Comparison of ENCODE assay signal across 10 cellular contexts in the genomic region with DNA sequence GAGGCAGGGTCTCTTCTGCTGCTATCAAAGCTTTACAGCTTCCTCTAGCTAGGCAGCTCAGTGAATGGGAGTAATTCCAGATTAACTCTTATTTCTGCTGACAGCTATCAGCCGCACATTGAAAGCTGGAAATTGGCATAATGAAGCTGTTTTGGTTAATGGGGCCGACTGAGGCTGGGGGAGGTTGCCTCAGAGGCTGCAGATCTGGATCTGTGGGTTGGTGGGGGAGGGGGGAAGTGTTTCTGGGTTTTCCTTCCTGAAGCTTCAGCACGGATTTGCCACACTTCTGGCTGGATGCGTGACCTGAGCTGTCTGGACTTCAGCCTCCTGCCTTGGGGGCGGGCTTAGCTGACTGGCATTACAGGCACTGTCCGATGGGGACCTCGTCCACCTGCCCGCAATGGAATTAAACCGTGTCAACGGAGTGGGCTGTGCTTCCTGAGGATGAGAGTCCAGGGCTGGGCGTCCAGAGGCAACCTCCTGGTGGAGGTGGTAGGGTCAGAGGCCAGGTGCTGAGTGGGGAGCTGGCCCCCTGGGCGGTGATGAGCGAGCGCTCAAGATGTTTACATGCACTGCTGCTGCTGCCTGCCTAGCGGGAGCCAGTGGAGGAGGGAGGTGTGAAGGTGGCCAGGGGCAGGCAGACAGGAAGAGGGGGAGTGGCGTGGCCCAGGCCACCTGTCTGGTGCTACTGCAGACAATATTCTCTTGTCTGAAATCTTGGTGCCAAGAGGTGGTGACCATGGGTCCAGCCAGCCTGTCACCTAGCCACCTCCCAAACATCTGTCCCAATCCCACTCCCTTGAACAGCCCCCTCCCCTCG. TPM values are rescaled to one million over a fixed set of nuclear protein-coding genes. Genes with fewer than 3 reads are reported as not detected.
DNase-seq lines count a peak whose midpoint lies in the region; ATAC-seq, FAIRE-seq and TF ChIP-seq lines count a peak whose summit lies in the region.
"Had no signal": no experiment of that assay in that cellular context is flagged by ENCODE, and none has a peak within 500 bp of the region (broad histone marks: within the 10 kb centered on the region; RNA-seq: fewer than 3 reads in every experiment).

No MANE protein-coding gene starts in this region.

- POLR2A ChIA-PET in A549 (lab: Yijun Ruan, JAX), result interaction anchor here (0.8 to 2.4 kb wide), 3 partner anchors 11 to 86 kb away, joined by 3 to 17 read pairs (median 4); no protein-coding TSS in a partner anchor

- peaks cover 17% of the 10 kb centered on the region for H3K27me3 ChIP-seq in HUES6 (ENCODE audit: control insufficient read depth, insufficient read depth, low read length)
- peaks cover 20% of the 10 kb centered on the region for H3K27me3 ChIP-seq in effector memory CD4-positive, alpha-beta T cell (replicated peaks; ENCODE audit: control insufficient read depth, insufficient read depth, low read length, poor library complexity, severe bottlenecking)

- no peak for TF ChIP-seq EP300 in A549 (IDR thresholded peaks at IDR 0.05)

- DNase-seq in A549 (ENCODE audit: low read depth in 1 of 2, low spot score in 1 of 2) (peak in 1 of 2 experiments; percentile 77), SK-N-DZ (ENCODE audit: low spot score) (peak; percentile 40), kidney tubule cell (ENCODE audit: low spot score) (peak; percentile 70), GM20000 (ENCODE audit: low spot score) (no peak), coronary artery (ENCODE audit: low spot score) (no peak)
- DNase-seq in central memory CD4-positive, alpha-beta T cell, result no peak
- no peak for DNase-seq in effector memory CD4-positive, alpha-beta T cell
- DNase-seq: CD8-positive, alpha-beta memory T cell had no signal

- no peak overlapping the region for H3K4me3 ChIP-seq in A549
- peak overlapping the region; percentile 49 for H3K4me3 ChIP-seq in HUES6 (ENCODE audit: low read depth, low read length)
- no peak overlapping the region for H3K4me3 ChIP-seq in effector memory CD4-positive, alpha-beta T cell (ENCODE audit: insufficient read depth, low read depth, low read length, poor library complexity, severe bottlenecking)
- H3K4me3 ChIP-seq in coronary artery, result no peak overlapping the region
- H3K4me3 ChIP-seq: gastroesophageal sphincter had no signal

- peak; percentile 44 to 61; a peak in 5 of 6 replicates for ATAC-seq in A549
- ATAC-seq: gastroesophageal sphincter had no signal

- TF ChIP-seq RAD21 in A549 (conservative IDR thresholded peaks at IDR 0.05 in 1 of 2, IDR thresholded peaks at IDR 0.05 in 1 of 2), result no peak

- WGBS in A549 (ENCODE audit: missing lambda C conversion rate), result 17% methylated on average over 17 of the region's 17 CpGs

- H3K4me2 ChIP-seq in A549, result peak overlapping the region; percentile 79

- TF ChIP-seq POLR2A in A549 (IDR thresholded peaks at IDR 0.05; ENCODE audit: low read length), result no peak

- H3K27ac ChIP-seq in A549 (peak overlapping the region; percentile 99 to 100), HUES6 (ENCODE audit: low read depth, low read length) (no peak overlapping the region), coronary artery (no peak overlapping the region)
- H3K27ac ChIP-seq in effector memory CD4-positive, alpha-beta T cell (ENCODE audit: insufficient read depth, low read length, poor library complexity, severe bottlenecking), result no peak overlapping the region
- H3K27ac ChIP-seq: gastroesophageal sphincter had no signal

- no peaks in the 10 kb centered on the region for H3K36me3 ChIP-seq in HUES6 (ENCODE audit: control insufficient read depth, insufficient read depth, low read length)
- H3K36me3 ChIP-seq in effector memory CD4-positive, alpha-beta T cell (ENCODE audit: control insufficient read depth, insufficient read depth, low read length), result no peaks in the 10 kb centered on the region
- H3K36me3 ChIP-seq: gastroesophageal sphincter had no signal

- CTCF ChIA-PET in A549 (lab: Yijun Ruan, JAX), result interaction anchor here (0.7 to 48.0 kb wide), 22 partner anchors 10 to 225 kb away, joined by 3 to 2097 read pairs (median 5); partner anchors contain the start of genes ABCC3, ANKRD40, CACNA1G and SPATA20

- no peak overlapping the region for H3K9ac ChIP-seq in HUES6 (ENCODE audit: low read length)

- H3K9me3 ChIP-seq in A549 (no peaks in the 10 kb centered on the region), HUES6 (ENCODE audit: control insufficient read depth, insufficient read depth, low read depth, low read length) (no peaks in the 10 kb centered on the region)
- H3K9me3 ChIP-seq in effector memory CD4-positive, alpha-beta T cell (ENCODE audit: control insufficient read depth, low read length), result no peaks in the 10 kb centered on the region
- H3K9me3 ChIP-seq: gastroesophageal sphincter had no signal

- TF ChIP-seq CTCF in A549 (IDR thresholded peaks at IDR 0.05), result no peak
- no peak for TF ChIP-seq CTCF in GM20000 (IDR thresholded peaks at IDR 0.05; ENCODE audit: extremely low read depth, missing control alignments)
- no peak for TF ChIP-seq CTCF in coronary artery (IDR thresholded peaks at IDR 0.05)

- H3K4me1 ChIP-seq in A549 (peaks cover 69% of the 10 kb centered on the region), HUES6 (ENCODE audit: control insufficient read depth, insufficient read depth, low read length) (peaks cover 31% of the 10 kb centered on the region)
- no peaks in the 10 kb centered on the region for H3K4me1 ChIP-seq in effector memory CD4-positive, alpha-beta T cell (ENCODE audit: control insufficient read depth, insufficient read depth, low read length, poor library complexity, severe bottlenecking)

- peak; percentile 18 for FAIRE-seq in A549 (lab: Jason Lieb, UNC)

TF ChIP-seq in A549, 52 proteins besides CTCF, POLR2A, EP300 and RAD21:
- TF ChIP-seq BHLHE40 (IDR thresholded peaks at IDR 0.05; ENCODE audit: low read depth, low read length) (no peak), E2F6 (IDR thresholded peaks at IDR 0.05; ENCODE audit: borderline replicate concordance, low read depth) (peak; percentile 65; the same call in 1 of the 2 replicates)
- TF ChIP-seq, protein P1, sequence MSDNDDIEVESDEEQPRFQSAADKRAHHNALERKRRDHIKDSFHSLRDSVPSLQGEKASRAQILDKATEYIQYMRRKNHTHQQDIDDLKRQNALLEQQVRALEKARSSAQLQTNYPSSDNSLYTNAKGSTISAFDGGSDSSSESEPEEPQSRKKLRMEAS (IDR thresholded peaks at IDR 0.05), result peak; percentile 84

RNA-seq across cellular contexts. Expression of gene ABCC3, which starts 6.7 kb away (rescaled TPM):
- polyA plus RNA-seq in A549 (2011; rRNA removed) (342 and 442 TPM in 2 replicates), A549 (2017; fragmentation: RNase III; extraction: RNeasy Plus Mini Kit Qiagen cat#74134 plus additional on column Dnase treatment) (225 to 288 TPM (median 248 TPM) in 3 replicates)
- polyA plus RNA-seq in A549 (2012; cell fraction: cytosol; rRNA removed), result 157 and 189 TPM in 2 replicates
- 1,165 and 1,226 TPM in 2 replicates for polyA plus RNA-seq in A549 (2012; cell fraction: nucleus; rRNA removed)
- polyA minus RNA-seq in A549 (2011; rRNA and poly(A)+ RNA removed), result 586 and 639 TPM in 2 replicates
- polyA plus RNA-seq in SK-N-DZ (2014; cell fraction: cytosol; rRNA removed), result 0.57 and 0.93 TPM in 2 replicates
- 0.82 and 2.0 TPM in 2 replicates for polyA plus RNA-seq in SK-N-DZ (2014; cell fraction: nucleus; rRNA removed)
- polyA plus RNA-seq: CD8-positive, alpha-beta memory T cell had no signal

Comparison
In these comparisons a context has a peak if more than half of its experiments do, and no peak if none do; other contexts are left out.
1. DNase-seq: peak in SK-N-DZ (single experiment) and kidney tubule cell (single experiment); none in GM20000 (single experiment), central memory CD4-positive, alpha-beta T cell (single experiment), effector memory CD4-positive, alpha-beta T cell (0 of 3) and coronary artery (single experiment).
2. H3K27ac ChIP-seq: peak in A549 (2 of 2); none in HUES6 (single experiment), effector memory CD4-positive, alpha-beta T cell (single experiment) and coronary artery (0 of 2).